8 cellular contexts compared by ENCODE assay signal in the genomic region with DNA sequence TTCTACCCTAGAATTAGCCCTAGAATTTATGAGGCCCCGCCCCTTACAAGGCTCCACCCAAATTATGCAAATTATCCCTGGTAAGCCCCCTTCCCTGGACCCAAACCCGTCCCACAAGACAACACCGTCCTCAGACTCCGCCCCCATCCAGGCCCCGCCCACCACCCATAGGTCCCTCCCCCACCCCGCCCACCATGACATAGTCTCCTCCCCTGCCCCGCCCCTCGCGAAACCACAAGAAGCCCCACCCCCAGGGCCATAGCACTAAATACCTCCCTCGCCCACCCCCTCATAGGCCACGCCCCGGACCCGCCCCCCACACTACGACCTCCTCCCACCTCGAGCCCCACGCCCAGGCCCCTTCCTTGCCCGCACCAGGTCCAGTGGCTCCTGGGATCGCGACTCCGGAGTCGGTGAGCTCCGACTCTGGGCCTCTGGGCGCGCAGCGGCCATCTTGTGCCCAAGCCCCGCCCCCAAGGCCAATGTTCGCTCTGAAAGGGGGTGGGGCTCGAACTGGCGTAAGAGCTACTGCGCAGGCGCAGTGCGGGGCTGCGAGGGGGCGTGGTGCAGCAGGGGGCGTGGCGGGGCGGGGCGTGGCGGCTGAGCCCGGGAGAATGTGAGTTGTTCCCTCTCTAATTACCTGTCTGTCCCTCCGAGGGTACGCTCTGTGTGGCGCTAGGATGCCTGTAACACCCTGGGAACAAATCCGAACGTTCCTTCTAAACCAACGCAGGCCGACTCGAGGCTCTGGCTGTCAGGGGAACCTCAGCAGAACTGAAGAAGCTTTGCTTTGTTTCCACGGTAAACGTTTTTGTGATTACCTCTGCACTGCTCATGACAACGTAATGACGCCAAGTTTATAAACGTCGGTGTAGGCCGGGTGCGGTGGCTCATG. TPM values are rescaled to one million over a fixed set of nuclear protein-coding genes. Genes with fewer than 3 reads are reported as not detected.
A peak's percentile ranks its signal among the peaks of the same experiment; 100 is the strongest.
DNase-seq lines count a peak whose midpoint lies in the region; ATAC-seq and TF ChIP-seq lines count a peak whose summit lies in the region.

A gene with protein sequence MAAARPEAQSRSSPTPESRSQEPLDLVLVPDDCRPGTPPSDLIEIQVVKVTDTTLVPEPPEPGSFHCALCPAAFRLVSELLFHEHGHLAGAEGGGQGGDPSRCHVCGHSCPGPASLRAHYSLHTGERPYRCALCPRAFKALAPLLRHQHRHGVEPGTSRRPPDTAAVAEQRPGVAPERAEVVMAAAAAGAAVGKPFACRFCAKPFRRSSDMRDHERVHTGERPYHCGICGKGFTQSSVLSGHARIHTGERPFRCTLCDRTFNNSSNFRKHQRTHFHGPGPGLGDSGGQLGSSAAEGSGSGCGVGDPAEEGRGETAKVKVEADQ (minus strand): TSS at position 458 of the 895 bp plus-strand sequence. CDS start 5 bp downstream, at position 453.

- ATAC-seq in GM21367 (IDR thresholded peaks at IDR 0.05; ENCODE audit: unreplicated experiment), result peak; percentile 43
- ATAC-seq in natural killer cell treated with Interleukin-12 subunit alpha and Interleukin-12 subunit beta and Interleukin-15 and Interleukin-18, amount 100 ng/mL, for 72 hours, result peak; percentile 91 to 95
- peak; percentile 80 to 82 for ATAC-seq in stimulated activated naive B cell treated with anti-CD40 and anti-IgM and Interleukin-4, amounts not matched to agents 10 μg/mL and 1 μg/mL and 100 μg/mL, for 72 hours (replicated peaks)

- DNase-seq in BE2C (peak; percentile 95), M059J (ENCODE audit: low read depth) (peak; percentile 86), RPMI8226 (peak; percentile 96), fibroblast of pulmonary artery (ENCODE audit: low read depth) (peak; percentile 95)
- peak; percentile 86 for DNase-seq in activated effector memory CD4-positive, alpha-beta T cell treated with Interleukin-2 at 50 U/mL for 16 hours
- DNase-seq in natural killer cell treated with Interleukin-12 subunit alpha and Interleukin-12 subunit beta and Interleukin-15 and Interleukin-18, amount 100 ng/mL, for 72 hours (ENCODE audit: low spot score), result peak; percentile 95
- peak; percentile 85 for DNase-seq in stimulated activated naive B cell treated with anti-CD40 and anti-IgM and Interleukin-4, amounts not matched to agents 10 μg/mL and 1 μg/mL and 100 μg/mL, for 72 hours

- H3K36me3 Mint-ChIP-seq in natural killer cell treated with Interleukin-12 subunit alpha and Interleukin-12 subunit beta and Interleukin-15 and Interleukin-18, amount 100 ng/mL, for 72 hours, result no peaks in the 10 kb centered on the region
- H3K36me3 Mint-ChIP-seq in stimulated activated naive B cell treated with anti-CD40 and anti-IgM and Interleukin-4, amounts not matched to agents 10 μg/mL and 1 μg/mL and 100 μg/mL, for 72 hours, result peaks cover 4 to 21% of the 10 kb centered on the region in 2 donors

- H3K9me3 ChIP-seq in BE2C, result no peaks in the 10 kb centered on the region

- H3K4me1 ChIP-seq in BE2C, result no peaks in the 10 kb centered on the region

- H3K4me1 Mint-ChIP-seq in natural killer cell treated with Interleukin-12 subunit alpha and Interleukin-12 subunit beta and Interleukin-15 and Interleukin-18, amount 100 ng/mL, for 72 hours (ENCODE audit: low read depth in 2 of 2), result peaks cover 28 to 39% of the 10 kb centered on the region in 2 donors
- H3K4me1 Mint-ChIP-seq in stimulated activated naive B cell treated with anti-CD40 and anti-IgM and Interleukin-4, amounts not matched to agents 10 μg/mL and 1 μg/mL and 100 μg/mL, for 72 hours, result peaks cover 8 to 25% of the 10 kb centered on the region in 2 donors

- TF ChIP-seq CTCF in BE2C (IDR thresholded peaks at IDR 0.05; ENCODE audit: low read depth, low read length) (no peak), fibroblast of pulmonary artery (IDR thresholded peaks at IDR 0.05; ENCODE audit: low read length, missing control alignments) (no peak)

- H3K4me3 Mint-ChIP-seq in natural killer cell treated with Interleukin-12 subunit alpha and Interleukin-12 subunit beta and Interleukin-15 and Interleukin-18, amount 100 ng/mL, for 72 hours, result peak within 1 kb of the TSS; percentile 69
- H3K4me3 Mint-ChIP-seq in stimulated activated naive B cell treated with anti-CD40 and anti-IgM and Interleukin-4, amounts not matched to agents 10 μg/mL and 1 μg/mL and 100 μg/mL, for 72 hours, result peak within 1 kb of the TSS; percentile 91 to 97

- H3K9me3 Mint-ChIP-seq in natural killer cell treated with Interleukin-12 subunit alpha and Interleukin-12 subunit beta and Interleukin-15 and Interleukin-18, amount 100 ng/mL, for 72 hours, result no peaks in the 10 kb centered on the region
- peaks cover 2 to 3% of the 10 kb centered on the region in 2 donors for H3K9me3 Mint-ChIP-seq in stimulated activated naive B cell treated with anti-CD40 and anti-IgM and Interleukin-4, amounts not matched to agents 10 μg/mL and 1 μg/mL and 100 μg/mL, for 72 hours

- peak within 1 kb of the TSS; percentile 60 for H3K4me3 ChIP-seq in BE2C (ENCODE audit: low read depth, low read length)
- peak within 1 kb of the TSS; percentile 69 for H3K4me3 ChIP-seq in fibroblast of pulmonary artery (replicated peaks; ENCODE audit: low read depth, low read length)

- no peaks in the 10 kb centered on the region for H3K36me3 ChIP-seq in BE2C

- peak within 1 kb of the TSS; percentile 73 to 87 for H3K27ac Mint-ChIP-seq in natural killer cell treated with Interleukin-12 subunit alpha and Interleukin-12 subunit beta and Interleukin-15 and Interleukin-18, amount 100 ng/mL, for 72 hours
- peak within 1 kb of the TSS; percentile 99 for H3K27ac Mint-ChIP-seq in stimulated activated naive B cell treated with anti-CD40 and anti-IgM and Interleukin-4, amounts not matched to agents 10 μg/mL and 1 μg/mL and 100 μg/mL, for 72 hours

- no peaks in the 10 kb centered on the region for H3K27me3 ChIP-seq in BE2C

- peaks cover 0 to 3% of the 10 kb centered on the region in 2 donors for H3K27me3 Mint-ChIP-seq in natural killer cell treated with Interleukin-12 subunit alpha and Interleukin-12 subunit beta and Interleukin-15 and Interleukin-18, amount 100 ng/mL, for 72 hours
- peaks cover 0 to 4% of the 10 kb centered on the region in 2 donors for H3K27me3 Mint-ChIP-seq in stimulated activated naive B cell treated with anti-CD40 and anti-IgM and Interleukin-4, amounts not matched to agents 10 μg/mL and 1 μg/mL and 100 μg/mL, for 72 hours

RNA-seq across cellular contexts. Expression of the gene that starts here (rescaled TPM):
- polyA plus RNA-seq in BE2C (2012; ENCODE audit: insufficient read depth, insufficient read length, low read depth), result 12.1 TPM
- 2.2 and 5.1 TPM in 2 replicates for total RNA-seq in M059J (2014; rRNA removed; shearing (Covaris generic))
- total RNA-seq in natural killer cell treated with Interleukin-12 subunit alpha and Interleukin-12 subunit beta and Interleukin-15 and Interleukin-18, amount 100 ng/mL, for 72 hours, result 1 to 10 TPM; 2.6 to 4.5 TPM

Comparison
In these comparisons a context has a peak if more than half of its experiments do, and no peak if none do; other contexts are left out.
1. Peak in every context shown above with its lines: DNase-seq, ATAC-seq and H3K4me3 ChIP-seq.
2. ATAC-seq: peak in every context shown above with its lines; median percentile 93 in natural killer cell treated with Interleukin-12 subunit alpha and Interleukin-12 subunit beta and Interleukin-15 and Interleukin-18, amount 100 ng/mL, for 72 hours; 81 in stimulated activated naive B cell treated with anti-CD40 and anti-IgM and Interleukin-4, amounts not matched to agents 10 μg/mL and 1 μg/mL and 100 μg/mL, for 72 hours; 43 in GM21367.